1 cellular context compared by ENCODE assay signal in genomic region chrX:106933538-106933961, GRCh38.
TF ChIP-seq lines count a peak whose summit lies in the region.

No MANE protein-coding gene starts in this region.

TF ChIP-seq in IMR-90, 13 proteins besides CTCF, POLR2A, EP300 and RAD21:
- TF ChIP-seq BHLHE40 (IDR thresholded peaks at IDR 0.05; ENCODE audit: low read depth, low read length) (no peak), ELK1 (IDR thresholded peaks at IDR 0.05; ENCODE audit: borderline replicate concordance, low read depth, low read length) (no peak), MAFK (IDR thresholded peaks at IDR 0.05; ENCODE audit: low read depth, low read length) (no peak), CHD1 (IDR thresholded peaks at IDR 0.05; ENCODE audit: low read depth, low read length) (no peak), NFE2L2 (IDR thresholded peaks at IDR 0.05; ENCODE audit: low read depth, low read length) (no peak), MXI1 (IDR thresholded peaks at IDR 0.05; ENCODE audit: borderline replicate concordance, low read depth, low read length) (no peak), RCOR1 (IDR thresholded peaks at IDR 0.05; ENCODE audit: insufficient replicate concordance, low read length) (no peak), FOS (IDR thresholded peaks at IDR 0.05; ENCODE audit: low read depth, low read length) (no peak), CEBPB (IDR thresholded peaks at IDR 0.05; ENCODE audit: low read depth, low read length) (no peak), RFX5 (IDR thresholded peaks at IDR 0.05; ENCODE audit: low read depth, low read length) (no peak), USF2 (IDR thresholded peaks at IDR 0.05; ENCODE audit: low read depth, low read length) (no peak), SMC3 (IDR thresholded peaks at IDR 0.05; ENCODE audit: low read depth, low read length) (no peak), MAZ (IDR thresholded peaks at IDR 0.05; ENCODE audit: borderline replicate concordance, low read depth, low read length) (no peak)
